ENCODE assay signal across 27 cellular contexts in genomic region chr15:52150043-52150825, GRCh38. TPM values are rescaled to one million over a fixed set of nuclear protein-coding genes. Genes with fewer than 3 reads are reported as not detected.
"Had no signal": no experiment of that assay in that cellular context is flagged by ENCODE, and none has a peak within 500 bp of the region (broad histone marks: within the 10 kb centered on the region; RNA-seq: fewer than 3 reads in every experiment).

No MANE protein-coding gene starts in this region.

- H3K4me3 ChIP-seq: adrenal gland, ascending aorta, left ventricle myocardium inferior, upper lobe of right lung had no signal

- H3K27ac ChIP-seq: adrenal gland, ascending aorta, brain microvascular endothelial cell, left ventricle myocardium inferior, parathyroid adenoma, upper lobe of right lung, WERI-Rb-1 had no signal

- H3K4me1 ChIP-seq: adrenal gland, ascending aorta, parathyroid adenoma, upper lobe of right lung had no signal

- H3K9me3 ChIP-seq: adrenal gland, ascending aorta, left ventricle myocardium inferior, upper lobe of right lung had no signal

- H2AFZ ChIP-seq: parathyroid adenoma had no signal

- H3K9ac ChIP-seq: parathyroid adenoma had no signal

- H3K27me3 ChIP-seq: adrenal gland, ascending aorta, brain microvascular endothelial cell, upper lobe of right lung had no signal

- H3K79me2 ChIP-seq: parathyroid adenoma had no signal

- H3K36me3 ChIP-seq: adrenal gland had no signal

- DNase-seq: activated CD4-positive, alpha-beta T cell treated with anti-CD3 and anti-CD28 coated beads for 1 hour; activated CD4-positive, alpha-beta T cell treated with anti-CD3 and anti-CD28 coated beads, Interleukin-2, amount 50 U/mL, for 1 hour; activated CD8-positive, alpha-beta T cell treated with anti-CD3 and anti-CD28 coated beads, Interleukin-2, amount 10 ng/mL, durations not matched to agents 7 days and 5 days; activated naive CD4-positive, alpha-beta T cell; activated T-cell treated with anti-CD3 and anti-CD28 coated beads, Interleukin-2, amount 50 U/mL, for 24 hours; brain microvascular endothelial cell; central memory CD4-positive, alpha-beta T cell; dermis blood vessel endothelial cell; effector memory CD4-positive, alpha-beta T cell; foreskin melanocyte; hippocampal formation; kidney glomerular epithelial cell; left ventricle myocardium inferior; mammary epithelial cell; midbrain; small intestine; stimulated activated CD4-positive, alpha-beta T cell treated with anti-CD3 and anti-CD28 coated beads, Interleukin-15, amount 100 ng/mL, for 24 hours; stimulated activated naive CD4-positive, alpha-beta T cell treated with Interleukin-2 at 50 U/mL for 16 hours; upper lobe of right lung; WERI-Rb-1 had no signal

RNA-seq across cellular contexts. Expression of gene BCL2L10, which starts 37.7 kb away (rescaled TPM):
- total RNA-seq: activated T-helper 2 cell treated with anti-CD3 and anti-CD28 coated beads, Interferon-gamma antibody, Interleukin-2, Interleukin-4, amounts not matched to agents 10 μg/mL and 5 μg/mL and 100 μg/mL, durations not matched to agents 14 hours and 24 hours and 36 hours; ascending aorta; endothelial cell of umbilical vein; left ventricle myocardium inferior; sciatic nerve; subcutaneous adipose tissue; upper lobe of right lung had no signal
